Comparison of ENCODE assay signal across 8 cellular contexts in genomic region chr1:119327436-119328155, GRCh38. TPM values are rescaled to one million over a fixed set of nuclear protein-coding genes. Genes with fewer than 3 reads are reported as not detected.
A peak's percentile ranks its signal among the peaks of the same experiment; 100 is the strongest.
DNase-seq lines count a peak whose midpoint lies in the region; ATAC-seq and TF ChIP-seq lines count a peak whose summit lies in the region.

No MANE protein-coding gene starts in this region.

- H3K27me3 ChIP-seq in ovary: no peaks in the 10 kb centered on the region

- H3K4me1 Mint-ChIP-seq in activated T-helper 1 cell treated with anti-CD3 and anti-CD28 coated beads, Interleukin-12 subunit alpha, Interleukin-12 subunit beta, Interleukin-2, Interleukin-4 antibody, amounts not matched to agents 30 ng/mL and 10 ng/mL and 1 ng/mL, durations not matched to agents 14 hours and 24 hours and 36 hours (ENCODE audit: low read depth): peaks cover 33% of the 10 kb centered on the region
- peaks cover 1% of the 10 kb centered on the region for H3K4me1 Mint-ChIP-seq in glutamatergic neuron (ENCODE audit: low read depth, unreplicated experiment)

- H3K36me3 ChIP-seq in ovary: no peaks in the 10 kb centered on the region

- TF ChIP-seq POLR2A in ovary (IDR thresholded peaks at IDR 0.05): no peak

- H3K4me3 Mint-ChIP-seq in activated T-helper 1 cell treated with anti-CD3 and anti-CD28 coated beads, Interleukin-12 subunit alpha, Interleukin-12 subunit beta, Interleukin-2, Interleukin-4 antibody, amounts not matched to agents 30 ng/mL and 10 ng/mL and 1 ng/mL, durations not matched to agents 14 hours and 24 hours and 36 hours: peak overlapping the region; percentile 68
- peak overlapping the region; percentile 89 for H3K4me3 Mint-ChIP-seq in glutamatergic neuron (ENCODE audit: unreplicated experiment)

- no peaks in the 10 kb centered on the region for H3K9me3 Mint-ChIP-seq in activated T-helper 1 cell treated with anti-CD3 and anti-CD28 coated beads, Interleukin-12 subunit alpha, Interleukin-12 subunit beta, Interleukin-2, Interleukin-4 antibody, amounts not matched to agents 30 ng/mL and 10 ng/mL and 1 ng/mL, durations not matched to agents 14 hours and 24 hours and 36 hours
- H3K9me3 Mint-ChIP-seq in glutamatergic neuron (ENCODE audit: unreplicated experiment): no peaks in the 10 kb centered on the region

- peaks cover 8% of the 10 kb centered on the region for H3K4me1 ChIP-seq in ovary (ENCODE audit: insufficient read depth)

- TF ChIP-seq EP300 in ovary (IDR thresholded peaks at IDR 0.05): no peak

- ATAC-seq in GM18498 (IDR thresholded peaks at IDR 0.05; ENCODE audit: unreplicated experiment) (peak; percentile 35), GM21529 (IDR thresholded peaks at IDR 0.05; ENCODE audit: unreplicated experiment) (no peak)

- DNase-seq in NCI-H2107 (lab: John Stamatoyannopoulos, UW): peak; percentile 19
- no peak for DNase-seq in activated T-helper 1 cell treated with anti-CD3 and anti-CD28 coated beads, Interleukin-12 subunit alpha, Interleukin-12 subunit beta, Interleukin-2, Interleukin-4 antibody, amounts not matched to agents 30 ng/mL and 10 ng/mL and 1 ng/mL, durations not matched to agents 14 hours and 24 hours and 36 hours (ENCODE audit: low spot score)
- peak; percentile 73 for DNase-seq in glutamatergic neuron
- peak in 4 of 5 donors; percentile 22 to 57 (median 34) for DNase-seq in ovary
- no peak for DNase-seq in middle frontal gyrus (ENCODE audit: extremely low spot score, low spot score)
- DNase-seq in central memory CD4-positive, alpha-beta T cell: no peak

- 11 to 17% (median 13%) methylated on average over 31 to 34 of the region's 34 CpGs for WGBS in ovary, 3 donors

- intact Hi-C loops in activated T-helper 1 cell treated with anti-CD3 and anti-CD28 coated beads, Interleukin-12 subunit alpha, Interleukin-12 subunit beta, Interleukin-2, Interleukin-4 antibody, amounts not matched to agents 30 ng/mL and 10 ng/mL and 1 ng/mL, durations not matched to agents 14 hours and 24 hours and 36 hours (cut with micrococcal nuclease): no loop called here
- intact Hi-C loops in ovary (cut with DNase I): no loop called here

- no peaks in the 10 kb centered on the region for H3K9me3 ChIP-seq in ovary

- H3K27ac Mint-ChIP-seq in activated T-helper 1 cell treated with anti-CD3 and anti-CD28 coated beads, Interleukin-12 subunit alpha, Interleukin-12 subunit beta, Interleukin-2, Interleukin-4 antibody, amounts not matched to agents 30 ng/mL and 10 ng/mL and 1 ng/mL, durations not matched to agents 14 hours and 24 hours and 36 hours: no peak overlapping the region
- no peak overlapping the region for H3K27ac Mint-ChIP-seq in glutamatergic neuron (ENCODE audit: unreplicated experiment)

- H3K27me3 Mint-ChIP-seq in activated T-helper 1 cell treated with anti-CD3 and anti-CD28 coated beads, Interleukin-12 subunit alpha, Interleukin-12 subunit beta, Interleukin-2, Interleukin-4 antibody, amounts not matched to agents 30 ng/mL and 10 ng/mL and 1 ng/mL, durations not matched to agents 14 hours and 24 hours and 36 hours (ENCODE audit: insufficient read depth): peaks cover 10% of the 10 kb centered on the region
- H3K27me3 Mint-ChIP-seq in glutamatergic neuron (ENCODE audit: unreplicated experiment): peaks cover 1% of the 10 kb centered on the region

- H3K36me3 Mint-ChIP-seq in activated T-helper 1 cell treated with anti-CD3 and anti-CD28 coated beads, Interleukin-12 subunit alpha, Interleukin-12 subunit beta, Interleukin-2, Interleukin-4 antibody, amounts not matched to agents 30 ng/mL and 10 ng/mL and 1 ng/mL, durations not matched to agents 14 hours and 24 hours and 36 hours (ENCODE audit: low read depth): no peaks in the 10 kb centered on the region
- H3K36me3 Mint-ChIP-seq in glutamatergic neuron (ENCODE audit: unreplicated experiment): no peaks in the 10 kb centered on the region

- H3K27ac ChIP-seq in ovary: no peak overlapping the region

- peak; percentile 57 for TF ChIP-seq CTCF in glutamatergic neuron (IDR thresholded peaks at IDR 0.05; ENCODE audit: partially characterized antibody, unreplicated experiment)
- TF ChIP-seq CTCF in ovary (IDR thresholded peaks at IDR 0.05): no peak

- H3K4me3 ChIP-seq in ovary: peak overlapping the region; percentile 30

RNA-seq across cellular contexts. Expression of gene HAO2, which starts 41.0 kb away (rescaled TPM):
- not detected in 2 replicates for total RNA-seq in activated T-helper 1 cell treated with anti-CD3 and anti-CD28 coated beads, Interleukin-12 subunit alpha, Interleukin-12 subunit beta, Interleukin-2, Interleukin-4 antibody, amounts not matched to agents 30 ng/mL and 10 ng/mL and 1 ng/mL, durations not matched to agents 14 hours and 24 hours and 36 hours
- not detected for total RNA-seq in glutamatergic neuron (ENCODE audit: unreplicated experiment)
- total RNA-seq in ovary: under 1 TPM in 3 of 7 donors, not detected in 4; 0.12 to 0.50 (median 0.23) TPM
- polyA plus RNA-seq in ovary: not detected

Comparison
In these comparisons a context has a peak if more than half of its experiments do, and no peak if none do; other contexts are left out.
1. DNase-seq: peak in NCI-H2107 (single experiment), glutamatergic neuron (single experiment) and ovary (4 of 5); none in activated T-helper 1 cell treated with anti-CD3 and anti-CD28 coated beads, Interleukin-12 subunit alpha, Interleukin-12 subunit beta, Interleukin-2, Interleukin-4 antibody, amounts not matched to agents 30 ng/mL and 10 ng/mL and 1 ng/mL, durations not matched to agents 14 hours and 24 hours and 36 hours (single experiment), middle frontal gyrus (single experiment) and central memory CD4-positive, alpha-beta T cell (single experiment).